8 cellular contexts compared by ENCODE assay signal in genomic region chr2:43220982-43221659, GRCh38. TPM values are rescaled to one million over a fixed set of nuclear protein-coding genes. Genes with fewer than 3 reads are reported as not detected.
DNase-seq lines count a peak whose midpoint lies in the region; ATAC-seq and TF ChIP-seq lines count a peak whose summit lies in the region.

No MANE protein-coding gene starts in this region.

- DNase-seq in Daoy (ENCODE audit: low read depth) (peak; percentile 76), MV-4-11 (lab: John Stamatoyannopoulos, UW) (peak; percentile 93), fibroblast of gingiva (ENCODE audit: low read depth) (peak; percentile 95), NCI-H748 (lab: John Stamatoyannopoulos, UW; ENCODE audit: unreplicated experiment) (no peak)
- peak; percentile 53 for DNase-seq in activated CD8-positive, alpha-beta memory T cell treated with anti-CD3 and anti-CD28 coated beads, Interleukin-2, amount 50 U/mL, for 4 hours
- no peak for DNase-seq in activated CD4-positive, CD25-positive, alpha-beta regulatory T cell treated with anti-CD3 and anti-CD28 coated beads, Interleukin-2, amount 50 U/mL, for 72 hours

- H3K4me3 Mint-ChIP-seq in nephron, result peak overlapping the region; percentile 83 to 91 (median 89)

- no peaks in the 10 kb centered on the region for H3K9me3 Mint-ChIP-seq in nephron

- no peaks in the 10 kb centered on the region for H3K27me3 Mint-ChIP-seq in nephron (ENCODE audit: low read depth)

- peak overlapping the region; percentile 98 to 100 (median 99) for H3K27ac Mint-ChIP-seq in nephron

- TF ChIP-seq CTCF in nephron (IDR thresholded peaks at IDR 0.05; ENCODE audit: unreplicated experiment in 3 of 3), result no peak

- H3K36me3 Mint-ChIP-seq in nephron (ENCODE audit: low read depth), result peaks cover 17% of the 10 kb centered on the region

- peaks cover 57% of the 10 kb centered on the region for H3K4me1 Mint-ChIP-seq in nephron

- no peak for ATAC-seq in GM18502 (IDR thresholded peaks at IDR 0.05; ENCODE audit: poor library complexity, unreplicated experiment)

RNA-seq across cellular contexts. Expression of gene ZFP36L2, which starts 5.3 kb away (rescaled TPM):
- total RNA-seq in Daoy (2014; rRNA removed; shearing (Covaris generic)), result 2.3 and 4.1 TPM in 2 replicates

Comparison
In these comparisons a context has a peak if more than half of its experiments do, and no peak if none do; other contexts are left out.
1. DNase-seq: peak in Daoy (single experiment), MV-4-11 (single experiment), activated CD8-positive, alpha-beta memory T cell treated with anti-CD3 and anti-CD28 coated beads, Interleukin-2, amount 50 U/mL, for 4 hours (single experiment) and fibroblast of gingiva (single experiment); none in activated CD4-positive, CD25-positive, alpha-beta regulatory T cell treated with anti-CD3 and anti-CD28 coated beads, Interleukin-2, amount 50 U/mL, for 72 hours (single experiment) and NCI-H748 (single experiment).